28 cellular contexts compared by ENCODE assay signal in genomic region chr22:27084130-27084529, GRCh38.
"Had no signal": no experiment of that assay in that cellular context is flagged by ENCODE, and none has a peak within 500 bp of the region (broad histone marks: within the 10 kb centered on the region; RNA-seq: fewer than 3 reads in every experiment).

No MANE protein-coding gene starts in this region.

- H3K27me3 ChIP-seq: neural progenitor cell, ovary, right atrium auricular region, right lobe of liver, tibial artery, vagina had no signal

- H3K36me3 Mint-ChIP-seq: mesothelial cell of epicardium; natural killer cell; neural progenitor cell; stimulated activated effector memory CD8-positive, alpha-beta T cell treated with anti-CD3 and anti-CD28 coated beads, Interleukin-12 subunit alpha, Interleukin-12 subunit beta, amount 100 ng/mL, for 72 hours; type B pancreatic cell had no signal

- ATAC-seq: left colon; left lung; natural killer cell; right lobe of liver; stimulated activated effector memory CD8-positive, alpha-beta T cell treated with anti-CD3 and anti-CD28 coated beads, Interleukin-12 subunit alpha, Interleukin-12 subunit beta, amount 100 ng/mL, for 72 hours had no signal

- H2AFZ ChIP-seq: neural progenitor cell had no signal

- DNase-seq: hippocampal formation; kidney; left colon; left lung; mesendoderm; naive B cell; natural killer cell; nephron progenitor cell; occipital lobe; ovary; right lobe of liver; small intestine; spleen; stimulated activated CD4-positive, alpha-beta T cell treated with anti-CD3 and anti-CD28 coated beads, Interleukin-4, amount 100 ng/mL, for 24 hours; stimulated activated naive CD4-positive, alpha-beta T cell; tibial artery had no signal

- H3K27ac Mint-ChIP-seq: mesothelial cell of epicardium; naive B cell; natural killer cell; nephron progenitor cell; progenitor cell of endocrine pancreas; stimulated activated effector memory CD8-positive, alpha-beta T cell treated with anti-CD3 and anti-CD28 coated beads, Interleukin-12 subunit alpha, Interleukin-12 subunit beta, amount 100 ng/mL, for 72 hours; stimulated activated naive CD8-positive, alpha-beta T cell treated with anti-CD3 and anti-CD28 coated beads, Interleukin-15, Interleukin-2, amounts not matched to agents 100 ng/mL and 50 ng/mL, for 24 hours; type B pancreatic cell had no signal

- H3K4me3 ChIP-seq: left lung, lung, neural progenitor cell, ovary, right atrium auricular region, right lobe of liver, spleen, suprapubic skin, thoracic aorta, tibial artery, vagina had no signal

- H3K4me1 Mint-ChIP-seq: mesothelial cell of epicardium; naive B cell; natural killer cell; stimulated activated effector memory CD8-positive, alpha-beta T cell treated with anti-CD3 and anti-CD28 coated beads, Interleukin-12 subunit alpha, Interleukin-12 subunit beta, amount 100 ng/mL, for 72 hours had no signal

- H3K4me1 ChIP-seq: left lung, right atrium auricular region, right lobe of liver, spleen, suprapubic skin, vagina had no signal

- H3K36me3 ChIP-seq: left lung, neural progenitor cell, neutrophil, ovary, right atrium auricular region, right lobe of liver, spleen, suprapubic skin, thoracic aorta, tibial artery, vagina had no signal

- H3K9ac ChIP-seq: neural progenitor cell had no signal

- H3K9me3 ChIP-seq: neutrophil, ovary, right lobe of liver, suprapubic skin, thoracic aorta, tibial artery, vagina had no signal

- H3K4me3 Mint-ChIP-seq: mesothelial cell of epicardium; naive B cell; natural killer cell; nephron progenitor cell; neural progenitor cell; stimulated activated effector memory CD8-positive, alpha-beta T cell treated with anti-CD3 and anti-CD28 coated beads, Interleukin-12 subunit alpha, Interleukin-12 subunit beta, amount 100 ng/mL, for 72 hours; stimulated activated naive CD8-positive, alpha-beta T cell treated with anti-CD3 and anti-CD28 coated beads, Interleukin-15, Interleukin-2, amounts not matched to agents 100 ng/mL and 50 ng/mL, for 24 hours; type B pancreatic cell had no signal

- H3K9me3 Mint-ChIP-seq: mesothelial cell of epicardium; natural killer cell; nephron progenitor cell; stimulated activated naive CD8-positive, alpha-beta T cell treated with anti-CD3 and anti-CD28 coated beads, Interleukin-15, Interleukin-2, amounts not matched to agents 100 ng/mL and 50 ng/mL, for 24 hours; type B pancreatic cell had no signal

- H3K4me2 ChIP-seq: neural progenitor cell had no signal

- H3K27ac ChIP-seq: left lung, neural progenitor cell, neutrophil, ovary, right atrium auricular region, right lobe of liver, spleen, suprapubic skin, thoracic aorta, tibial artery, vagina had no signal
